15 cellular contexts compared by ENCODE assay signal in the genomic region with DNA sequence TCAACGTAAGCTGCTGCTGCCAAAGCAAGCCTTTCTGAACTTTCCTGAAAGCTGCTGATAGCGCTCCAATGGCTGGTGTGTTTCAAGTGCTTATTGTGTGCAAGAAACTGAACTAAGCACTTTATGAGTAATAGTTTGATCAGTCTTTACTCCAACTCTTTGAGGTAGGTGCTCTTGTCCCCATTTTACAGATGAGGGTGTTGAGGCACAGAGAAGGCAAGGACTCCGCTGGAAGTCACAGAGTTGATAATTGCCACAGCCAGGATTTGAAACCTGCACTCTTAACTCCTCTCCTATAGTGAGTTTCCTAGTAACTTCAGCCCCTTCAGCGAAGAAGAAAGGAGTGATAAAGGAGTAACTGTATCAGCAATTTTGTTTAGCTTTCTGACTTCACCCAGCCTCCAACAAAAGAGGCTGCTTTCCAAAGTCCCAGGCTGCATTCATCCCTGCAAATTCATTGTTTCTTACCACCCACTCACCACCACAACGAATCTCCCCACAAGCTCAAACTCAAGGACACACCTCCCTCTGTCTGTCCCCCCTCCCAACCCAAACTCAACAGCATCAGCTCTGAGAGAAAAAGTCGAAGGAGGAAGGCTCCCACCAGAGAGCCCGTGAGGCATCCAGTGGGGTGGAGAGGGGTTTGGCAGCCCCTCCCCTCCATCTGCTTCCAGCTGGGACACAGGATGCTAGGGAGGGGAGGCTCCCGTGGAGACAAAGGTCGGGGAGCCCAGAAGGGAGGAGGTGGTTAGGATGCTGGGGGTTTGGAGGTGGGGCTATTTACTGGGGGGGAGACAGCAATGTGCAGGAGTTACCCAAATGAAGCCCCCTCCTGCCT.
A peak's percentile ranks its signal among the peaks of the same experiment; 100 is the strongest.
DNase-seq lines count a peak whose midpoint lies in the region; ATAC-seq and TF ChIP-seq lines count a peak whose summit lies in the region.
"Had no signal": no experiment of that assay in that cellular context is flagged by ENCODE, and none has a peak within 500 bp of the region (broad histone marks: within the 10 kb centered on the region; RNA-seq: fewer than 3 reads in every experiment).

No MANE protein-coding gene starts in this region.

- no peak for ATAC-seq in T-helper 17 cell
- no peak for ATAC-seq in HG02642 (IDR thresholded peaks at IDR 0.05; ENCODE audit: poor library complexity, unreplicated experiment)
- ATAC-seq in HG03095 (IDR thresholded peaks at IDR 0.05; ENCODE audit: unreplicated experiment) = no peak
- ATAC-seq: activated CD8-positive, alpha-beta memory T cell treated with anti-CD3 and anti-CD28 coated beads, Interleukin-2, amount 10 ng/mL, durations not matched to agents 7 days and 5 days had no signal

- H3K4me3 ChIP-seq in H7 (ENCODE audit: insufficient read depth, low read depth, low read length) (no peak overlapping the region), choroid plexus epithelial cell (ENCODE audit: low read depth, low read length) (no peak overlapping the region)
- H3K4me3 ChIP-seq: smooth muscle cell, tibial nerve had no signal

- H3K9me3 ChIP-seq in T-helper 17 cell (ENCODE audit: control insufficient read depth, low read length, poor library complexity, severe bottlenecking) = no peaks in the 10 kb centered on the region
- H3K9me3 ChIP-seq: tibial nerve had no signal

- H3K27me3 ChIP-seq in H7 (ENCODE audit: control insufficient read depth, insufficient read depth, low read length) = no peaks in the 10 kb centered on the region
- H3K27me3 ChIP-seq: tibial nerve had no signal

- peak; percentile 85 for DNase-seq in H7
- peak; percentile 78 for DNase-seq in NCI-H2171 (lab: John Stamatoyannopoulos, UW)
- DNase-seq in choroid plexus epithelial cell (ENCODE audit: low read depth) = peak; percentile 10
- no peak for DNase-seq in T-helper 17 cell
- DNase-seq in RKO (ENCODE audit: low spot score) = no peak
- DNase-seq: activated CD4-positive, CD25-positive, alpha-beta regulatory T cell treated with anti-CD3 and anti-CD28 coated beads, Interleukin-2, amount 50 U/mL, for 72 hours; activated CD8-positive, alpha-beta memory T cell treated with anti-CD3 and anti-CD28 coated beads, Interleukin-2, amount 10 ng/mL, durations not matched to agents 7 days and 5 days; activated effector memory CD4-positive, alpha-beta T cell treated with anti-CD3 and anti-CD28 coated beads, Interleukin-2, amount 50 U/mL, for 16 hours; head of caudate nucleus; SHP77 treated with DMSO at 0.1 percent for 48 hours had no signal

- H3K36me3 ChIP-seq in H7 (replicated peaks; ENCODE audit: control insufficient read depth, insufficient read depth, low read length) = no peaks in the 10 kb centered on the region
- H3K36me3 ChIP-seq: tibial nerve had no signal

- H3K4me1 Mint-ChIP-seq in nephron = peaks cover 60% of the 10 kb centered on the region
- peaks cover 6% of the 10 kb centered on the region for H3K4me1 Mint-ChIP-seq in T-helper 17 cell
- H3K4me1 Mint-ChIP-seq: activated CD8-positive, alpha-beta memory T cell treated with anti-CD3 and anti-CD28 coated beads, Interleukin-2, amount 10 ng/mL, durations not matched to agents 7 days and 5 days had no signal

- peaks cover 3% of the 10 kb centered on the region for H3K36me3 Mint-ChIP-seq in nephron (ENCODE audit: low read depth)
- H3K36me3 Mint-ChIP-seq in T-helper 17 cell (ENCODE audit: low read depth) = no peaks in the 10 kb centered on the region
- H3K36me3 Mint-ChIP-seq: activated CD8-positive, alpha-beta memory T cell treated with anti-CD3 and anti-CD28 coated beads, Interleukin-2, amount 10 ng/mL, durations not matched to agents 7 days and 5 days had no signal

- no peak for TF ChIP-seq CTCF in choroid plexus epithelial cell (conservative IDR thresholded peaks at IDR 0.05; ENCODE audit: low read depth, low read length)
- TF ChIP-seq CTCF in nephron (IDR thresholded peaks at IDR 0.05; ENCODE audit: unreplicated experiment in 3 of 3) = no peak

- H3K27me3 Mint-ChIP-seq in nephron (ENCODE audit: low read depth) (no peaks in the 10 kb centered on the region), T-helper 17 cell (peaks cover 26% of the 10 kb centered on the region)

- peak overlapping the region in 1 of 3 experiments; percentile 37 for H3K4me3 Mint-ChIP-seq in nephron
- H3K4me3 Mint-ChIP-seq in T-helper 17 cell = no peak overlapping the region
- H3K4me3 Mint-ChIP-seq: activated CD8-positive, alpha-beta memory T cell treated with anti-CD3 and anti-CD28 coated beads, Interleukin-2, amount 10 ng/mL, durations not matched to agents 7 days and 5 days had no signal

- peaks cover 2% of the 10 kb centered on the region for H3K9me3 Mint-ChIP-seq in nephron

- H3K27ac Mint-ChIP-seq in nephron (peak overlapping the region; percentile 78 to 89 (median 85)), T-helper 17 cell (no peak overlapping the region)
- H3K27ac Mint-ChIP-seq: activated CD8-positive, alpha-beta memory T cell treated with anti-CD3 and anti-CD28 coated beads, Interleukin-2, amount 10 ng/mL, durations not matched to agents 7 days and 5 days had no signal

Comparison
In these comparisons a context has a peak if more than half of its experiments do, and no peak if none do; other contexts are left out.
1. DNase-seq: peak in H7 (single experiment), NCI-H2171 (single experiment) and choroid plexus epithelial cell (single experiment); none in T-helper 17 cell (0 of 3) and RKO (single experiment).